In the genomic region with DNA sequence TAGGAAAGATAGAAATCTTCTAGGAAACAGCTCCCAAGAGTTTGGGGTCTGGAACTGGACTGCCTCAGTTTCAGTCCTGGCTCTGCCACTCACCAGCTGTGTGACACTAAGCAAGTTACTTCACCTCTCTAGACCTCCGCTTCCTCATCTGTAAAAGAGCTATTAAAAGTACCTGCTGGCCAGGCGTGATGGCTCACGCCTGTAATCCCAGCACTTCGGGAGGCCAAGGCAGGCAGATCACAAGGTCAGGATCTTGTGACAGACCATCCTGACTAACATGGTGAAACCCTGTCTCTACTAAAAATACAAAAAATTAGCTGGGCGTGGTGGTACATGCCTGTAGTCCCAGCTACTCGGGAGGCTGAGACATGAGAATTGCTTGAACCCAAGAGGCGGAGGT, we compare ENCODE assay signal across 1 cellular context.
TF ChIP-seq lines count a peak whose summit lies in the region.
"Not testable (repeated sequence)": the region's sequence is repeated elsewhere in the genome, so short reads cannot be mapped to it uniquely, and the experiment has no call there.

No MANE protein-coding gene starts in this region.

TF ChIP-seq in HepG2, 621 proteins besides CTCF, POLR2A, EP300 and RAD21:
- TF ChIP-seq, protein P1, sequence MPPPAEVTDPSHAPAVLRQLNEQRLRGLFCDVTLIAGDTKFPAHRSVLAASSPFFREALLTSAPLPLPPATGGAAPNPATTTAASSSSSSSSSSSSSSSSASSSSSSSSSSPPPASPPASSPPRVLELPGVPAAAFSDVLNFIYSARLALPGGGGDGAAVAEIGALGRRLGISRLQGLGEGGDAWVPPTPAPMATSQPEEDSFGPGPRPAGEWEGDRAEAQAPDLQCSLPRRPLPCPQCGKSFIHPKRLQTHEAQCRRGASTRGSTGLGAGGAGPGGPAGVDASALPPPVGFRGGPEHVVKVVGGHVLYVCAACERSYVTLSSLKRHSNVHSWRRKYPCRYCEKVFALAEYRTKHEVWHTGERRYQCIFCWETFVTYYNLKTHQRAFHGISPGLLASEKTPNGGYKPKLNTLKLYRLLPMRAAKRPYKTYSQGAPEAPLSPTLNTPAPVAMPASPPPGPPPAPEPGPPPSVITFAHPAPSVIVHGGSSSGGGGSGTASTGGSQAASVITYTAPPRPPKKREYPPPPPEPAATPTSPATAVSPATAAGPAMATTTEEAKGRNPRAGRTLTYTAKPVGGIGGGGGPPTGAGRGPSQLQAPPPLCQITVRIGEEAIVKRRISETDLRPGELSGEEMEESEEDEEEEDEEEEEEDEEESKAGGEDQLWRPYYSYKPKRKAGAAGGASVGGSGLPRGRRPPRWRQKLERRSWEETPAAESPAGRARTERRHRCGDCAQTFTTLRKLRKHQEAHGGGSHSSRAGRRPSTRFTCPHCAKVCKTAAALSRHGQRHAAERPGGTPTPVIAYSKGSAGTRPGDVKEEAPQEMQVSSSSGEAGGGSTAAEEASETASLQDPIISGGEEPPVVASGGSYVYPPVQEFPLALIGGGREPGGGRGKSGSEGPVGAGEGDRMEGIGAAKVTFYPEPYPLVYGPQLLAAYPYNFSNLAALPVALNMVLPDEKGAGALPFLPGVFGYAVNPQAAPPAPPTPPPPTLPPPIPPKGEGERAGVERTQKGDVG (CRISPR knock-in tag; IDR thresholded peaks at IDR 0.05; ENCODE audit: borderline replicate concordance): 0 out of 2 replicates have a peak, but pooled peaks have one; percentile 1
- TF ChIP-seq NONO (IDR thresholded peaks at IDR 0.05): not testable (repeated sequence)
- TF ChIP-seq NONO (CRISPR knock-in tag; conservative IDR thresholded peaks at IDR 0.05): 0 out of 2 replicates have a peak, but pooled peaks have one; percentile 23
- TF ChIP-seq RBFOX2 (IDR thresholded peaks at IDR 0.05; ENCODE audit: low read depth, low read length): 0 out of 2 replicates have a peak, but pooled peaks have one; percentile 30
